Comparison of ENCODE assay signal across 8 cellular contexts in the genomic region with DNA sequence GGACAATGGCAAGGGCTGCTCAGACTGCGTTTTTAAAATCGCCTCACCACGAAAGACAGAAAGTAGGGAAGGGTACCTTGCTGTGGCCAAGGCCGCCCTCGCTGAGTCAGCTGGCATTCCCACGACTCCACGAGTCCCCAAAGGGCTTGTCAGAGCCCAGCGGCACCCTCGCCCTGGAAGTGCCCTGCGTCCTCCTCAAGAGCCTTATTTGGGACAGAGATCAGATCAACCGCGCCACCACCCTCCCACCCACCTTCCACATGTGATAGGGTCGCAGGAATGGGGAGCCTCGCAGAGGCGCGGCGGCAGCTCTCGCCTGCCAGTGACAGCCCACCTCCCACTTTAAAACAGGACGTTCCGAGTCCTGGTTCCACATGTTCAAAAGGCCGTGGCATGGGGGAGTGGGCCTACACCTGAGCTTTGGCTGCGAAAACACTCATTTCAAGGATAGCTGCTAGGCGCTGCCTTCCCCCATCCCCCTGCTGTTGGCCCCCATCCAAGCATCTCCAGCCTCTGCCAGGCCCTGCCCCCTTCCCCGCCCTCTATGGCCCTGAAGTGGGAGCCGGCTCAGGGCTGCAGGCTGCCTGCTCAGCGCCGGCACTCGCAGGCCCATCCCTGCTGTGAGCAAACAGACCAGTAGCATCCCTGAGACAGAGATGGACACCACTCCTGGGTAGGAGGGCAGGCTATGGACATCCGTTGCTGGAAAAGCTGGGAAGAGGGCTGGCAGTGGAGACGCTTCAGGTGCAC. TPM values are rescaled to one million over a fixed set of nuclear protein-coding genes. Genes with fewer than 3 reads are reported as not detected.
DNase-seq lines count a peak whose midpoint lies in the region; ATAC-seq and TF ChIP-seq lines count a peak whose summit lies in the region.

No MANE protein-coding gene starts in this region.

- H3K4me3 ChIP-seq in SK-N-MC (peak overlapping the region; percentile 86), esophagus squamous epithelium (peak overlapping the region; percentile 60 to 94 (median 72)), neutrophil (ENCODE audit: low read depth in 1 of 2, low read length in 1 of 2) (peak overlapping the region; percentile 60 to 74)

- no peaks in the 10 kb centered on the region for H3K9me3 ChIP-seq in SK-N-MC (ENCODE audit: low read depth, low read length)
- H3K9me3 ChIP-seq in esophagus squamous epithelium: no peaks in the 10 kb centered on the region
- H3K9me3 ChIP-seq in neutrophil: no peaks in the 10 kb centered on the region

- H3K36me3 ChIP-seq in SK-N-MC (ENCODE audit: insufficient read depth, low read length) (no peaks in the 10 kb centered on the region), esophagus squamous epithelium (no peaks in the 10 kb centered on the region), neutrophil (no peaks in the 10 kb centered on the region)

- peaks cover 15% of the 10 kb centered on the region for H3K27me3 Mint-ChIP-seq in activated CD4-positive, alpha-beta T cell treated with anti-CD3 and anti-CD28 coated beads, Interleukin-2, amount 10 ng/mL, durations not matched to agents 24 days and 14 days

- peaks cover 5% of the 10 kb centered on the region for H3K4me1 Mint-ChIP-seq in activated CD4-positive, alpha-beta T cell treated with anti-CD3 and anti-CD28 coated beads, Interleukin-2, amount 10 ng/mL, durations not matched to agents 24 days and 14 days

- no peak overlapping the region for H3K27ac Mint-ChIP-seq in activated CD4-positive, alpha-beta T cell treated with anti-CD3 and anti-CD28 coated beads, Interleukin-2, amount 10 ng/mL, durations not matched to agents 24 days and 14 days

- H3K36me3 Mint-ChIP-seq in activated CD4-positive, alpha-beta T cell treated with anti-CD3 and anti-CD28 coated beads, Interleukin-2, amount 10 ng/mL, durations not matched to agents 24 days and 14 days (ENCODE audit: low read depth): no peaks in the 10 kb centered on the region

- TF ChIP-seq CTCF in esophagus squamous epithelium (IDR thresholded peaks at IDR 0.05) (no peak), neutrophil (IDR thresholded peaks at IDR 0.05) (no peak)

- no peak overlapping the region for H3K9ac ChIP-seq in SK-N-MC (ENCODE audit: insufficient read length)

- peak overlapping the region; percentile 69 for H3K4me3 Mint-ChIP-seq in activated CD4-positive, alpha-beta T cell treated with anti-CD3 and anti-CD28 coated beads, Interleukin-2, amount 10 ng/mL, durations not matched to agents 24 days and 14 days

- no peaks in the 10 kb centered on the region for H3K27me3 ChIP-seq in esophagus squamous epithelium
- peaks cover 44% of the 10 kb centered on the region for H3K27me3 ChIP-seq in neutrophil

- intact Hi-C loops in activated CD4-positive, alpha-beta T cell treated with anti-CD3 and anti-CD28 coated beads, Interleukin-2, amount 10 ng/mL, durations not matched to agents 24 days and 14 days (cut with micrococcal nuclease): loop anchor here (1.0 to 10.0 kb wide), 5 partner anchors 26 to 306 kb away; a partner anchor contains a TSS
- intact Hi-C loops in esophagus squamous epithelium (cut with DNase I): loop anchor here (5.0 kb wide), 2 partner anchors 74 to 124 kb away; no protein-coding TSS in a partner anchor

- H3K27ac ChIP-seq in SK-N-MC: no peak overlapping the region
- H3K27ac ChIP-seq in esophagus squamous epithelium: peak overlapping the region; percentile 93 to 99 (median 95)
- no peak overlapping the region for H3K27ac ChIP-seq in neutrophil

- TF ChIP-seq POLR2A in esophagus squamous epithelium (IDR thresholded peaks at IDR 0.05): no peak

- no peak for ATAC-seq in GM21447 (IDR thresholded peaks at IDR 0.05; ENCODE audit: unreplicated experiment)

- no peak for DNase-seq in activated CD4-positive, alpha-beta T cell treated with anti-CD3 and anti-CD28 coated beads, Interleukin-2, amount 10 ng/mL, durations not matched to agents 24 days and 14 days
- DNase-seq in activated CD4-positive, alpha-beta T cell treated with anti-CD3 and anti-CD28 coated beads for 1 hour: no peak
- no peak for DNase-seq in SK-N-MC (ENCODE audit: low read depth, low spot score)
- no peak for DNase-seq in esophagus squamous epithelium (lab: John Stamatoyannopoulos, UW)
- no peak for DNase-seq in kidney tubule cell (ENCODE audit: low spot score)
- DNase-seq in OCI-M2 (lab: John Stamatoyannopoulos, UW; ENCODE audit: unreplicated experiment): no peak

- H3K9me3 Mint-ChIP-seq in activated CD4-positive, alpha-beta T cell treated with anti-CD3 and anti-CD28 coated beads, Interleukin-2, amount 10 ng/mL, durations not matched to agents 24 days and 14 days: no peaks in the 10 kb centered on the region

- WGBS in esophagus squamous epithelium, 2 donors: 5 to 22% methylated on average over 4 to 11 of the region's 30 CpGs

- H3K4me1 ChIP-seq in esophagus squamous epithelium: peaks cover 11 to 22% (median 14%) of the 10 kb centered on the region in 3 donors
- H3K4me1 ChIP-seq in neutrophil (ENCODE audit: control insufficient read depth in 1 of 2, insufficient read depth in 1 of 2, low read depth in 1 of 2, low read length in 1 of 2): peaks cover 10 to 13% of the 10 kb centered on the region in 2 experiments

RNA-seq across cellular contexts. Expression of a gene that starts 38.1 kb away (rescaled TPM):
- 0.07 and 0.31 TPM in 2 replicates for total RNA-seq in activated CD4-positive, alpha-beta T cell treated with anti-CD3 and anti-CD28 coated beads, Interleukin-2, amount 10 ng/mL, durations not matched to agents 24 days and 14 days
- 10 to 100 TPM; 52.8 to 82.4 (median 73.3) TPM for total RNA-seq in esophagus squamous epithelium

RNA-seq across cellular contexts. Expression of a gene that starts 43.3 kb away (rescaled TPM):
- total RNA-seq in activated CD4-positive, alpha-beta T cell treated with anti-CD3 and anti-CD28 coated beads, Interleukin-2, amount 10 ng/mL, durations not matched to agents 24 days and 14 days: not detected in 2 replicates
- total RNA-seq in esophagus squamous epithelium: not detected

Comparison
In these comparisons a context has a peak if more than half of its experiments do, and no peak if none do; other contexts are left out.
1. H3K27ac ChIP-seq: peak in esophagus squamous epithelium (4 of 4); none in SK-N-MC (single experiment) and neutrophil (single experiment).
2. RNA of a gene that starts 38.1 kb away (total RNA-seq): 52.8 to 82.4 TPM in esophagus squamous epithelium; 0.07 to 0.31 TPM in activated CD4-positive, alpha-beta T cell treated with anti-CD3 and anti-CD28 coated beads, Interleukin-2, amount 10 ng/mL, durations not matched to agents 24 days and 14 days; every median in the first group is over 10 times any median in the second.
3. Peak in every context shown above with its lines, with median percentiles within 50 percentile points of each other: H3K4me3 ChIP-seq.